In the genomic region with DNA sequence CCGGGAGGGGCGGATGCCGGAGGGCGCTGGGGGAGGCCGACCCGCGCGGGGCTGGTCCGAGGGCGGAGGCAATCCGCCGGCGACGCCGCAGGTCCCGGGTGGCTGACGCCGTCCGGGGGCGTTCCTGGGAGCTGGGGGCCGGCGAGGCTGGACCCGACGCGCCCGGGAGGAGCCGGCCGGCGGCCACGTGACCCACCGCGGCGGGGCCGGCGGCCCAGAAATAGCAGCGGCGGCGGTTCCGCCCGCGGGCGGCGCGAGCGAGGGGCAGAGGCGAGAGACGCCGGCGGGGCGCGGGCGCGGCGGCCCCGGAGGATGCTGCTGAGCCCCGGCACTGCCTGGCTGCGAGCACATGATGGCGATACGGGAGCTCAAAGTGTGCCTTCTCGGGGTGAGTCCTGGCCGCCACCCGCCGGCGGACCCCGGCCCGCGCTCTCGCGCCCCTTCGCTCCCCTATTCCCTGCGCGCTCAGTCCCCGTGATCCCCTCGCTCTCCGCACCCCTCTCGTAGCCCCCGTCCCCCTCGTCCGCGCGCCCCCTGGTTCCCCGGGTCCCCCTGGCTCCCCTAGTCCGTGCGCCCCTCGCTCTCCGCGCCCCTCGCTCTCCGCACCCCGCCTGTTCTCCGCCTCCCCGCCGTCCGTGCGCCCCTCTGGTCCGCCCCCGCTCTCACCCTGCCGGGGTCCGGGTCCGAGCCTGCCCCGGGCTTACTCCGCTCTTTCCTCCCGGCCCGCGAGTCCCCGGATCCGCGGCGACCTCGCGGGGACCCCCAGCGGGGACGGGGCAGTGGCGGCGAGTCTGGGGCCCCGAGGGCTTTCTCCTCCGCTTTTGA, we compare ENCODE assay signal across 1 cellular context.
TF ChIP-seq lines count a peak whose summit lies in the region.

A gene with protein sequence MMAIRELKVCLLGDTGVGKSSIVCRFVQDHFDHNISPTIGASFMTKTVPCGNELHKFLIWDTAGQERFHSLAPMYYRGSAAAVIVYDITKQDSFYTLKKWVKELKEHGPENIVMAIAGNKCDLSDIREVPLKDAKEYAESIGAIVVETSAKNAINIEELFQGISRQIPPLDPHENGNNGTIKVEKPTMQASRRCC (plus strand): TSS at position 245 of the 825 bp plus-strand sequence. CDS start 105 bp downstream, at position 350.

TF ChIP-seq in WTC11, 78 proteins besides CTCF, POLR2A, EP300 and RAD21 (continued from another document):
- TF ChIP-seq, protein P1, sequence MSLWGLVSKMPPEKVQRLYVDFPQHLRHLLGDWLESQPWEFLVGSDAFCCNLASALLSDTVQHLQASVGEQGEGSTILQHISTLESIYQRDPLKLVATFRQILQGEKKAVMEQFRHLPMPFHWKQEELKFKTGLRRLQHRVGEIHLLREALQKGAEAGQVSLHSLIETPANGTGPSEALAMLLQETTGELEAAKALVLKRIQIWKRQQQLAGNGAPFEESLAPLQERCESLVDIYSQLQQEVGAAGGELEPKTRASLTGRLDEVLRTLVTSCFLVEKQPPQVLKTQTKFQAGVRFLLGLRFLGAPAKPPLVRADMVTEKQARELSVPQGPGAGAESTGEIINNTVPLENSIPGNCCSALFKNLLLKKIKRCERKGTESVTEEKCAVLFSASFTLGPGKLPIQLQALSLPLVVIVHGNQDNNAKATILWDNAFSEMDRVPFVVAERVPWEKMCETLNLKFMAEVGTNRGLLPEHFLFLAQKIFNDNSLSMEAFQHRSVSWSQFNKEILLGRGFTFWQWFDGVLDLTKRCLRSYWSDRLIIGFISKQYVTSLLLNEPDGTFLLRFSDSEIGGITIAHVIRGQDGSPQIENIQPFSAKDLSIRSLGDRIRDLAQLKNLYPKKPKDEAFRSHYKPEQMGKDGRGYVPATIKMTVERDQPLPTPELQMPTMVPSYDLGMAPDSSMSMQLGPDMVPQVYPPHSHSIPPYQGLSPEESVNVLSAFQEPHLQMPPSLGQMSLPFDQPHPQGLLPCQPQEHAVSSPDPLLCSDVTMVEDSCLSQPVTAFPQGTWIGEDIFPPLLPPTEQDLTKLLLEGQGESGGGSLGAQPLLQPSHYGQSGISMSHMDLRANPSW (CRISPR knock-in tag; conservative IDR thresholded peaks at IDR 0.05; ENCODE audit: low read depth): no peak
- no peak for TF ChIP-seq ZNF671 (CRISPR knock-in tag; IDR thresholded peaks at IDR 0.05)
